9 cellular contexts compared by ENCODE assay signal in genomic region chr9:96856363-96857286, GRCh38. TPM values are rescaled to one million over a fixed set of nuclear protein-coding genes. Genes with fewer than 3 reads are reported as not detected.
A peak's percentile ranks its signal among the peaks of the same experiment; 100 is the strongest.
DNase-seq lines count a peak whose midpoint lies in the region; ATAC-seq, FAIRE-seq and TF ChIP-seq lines count a peak whose summit lies in the region.
"Had no signal": no experiment of that assay in that cellular context is flagged by ENCODE, and none has a peak within 500 bp of the region (broad histone marks: within the 10 kb centered on the region; RNA-seq: fewer than 3 reads in every experiment).

No MANE protein-coding gene starts in this region.

- peak; percentile 55 for FAIRE-seq in RCC 7860 (lab: Jason Lieb, UNC)

- no peak overlapping the region for H3K9ac ChIP-seq in parathyroid adenoma

- POLR2A ChIA-PET in CD4-positive, alpha-beta memory T cell (lab: Charles Lee; ENCODE audit: partially characterized antibody), result interaction anchor here (0.7 to 1.0 kb wide), 2 partner anchors 19 to 23 kb away, joined by 3 to 5 read pairs; no protein-coding TSS in a partner anchor

- no peaks in the 10 kb centered on the region for H3K9me3 Mint-ChIP-seq in CD4-positive, alpha-beta memory T cell

- H3K9me3 ChIP-seq in CD4-positive, alpha-beta memory T cell (ENCODE audit: control insufficient read depth in 1 of 2, low read length in 2 of 2), result no peaks in the 10 kb centered on the region
- no peaks in the 10 kb centered on the region for H3K9me3 ChIP-seq in parathyroid adenoma (ENCODE audit: control insufficient read depth, low read length)
- H3K9me3 ChIP-seq: SJSA1 had no signal

- peak; percentile 64 to 77 (median 67) for DNase-seq in CD4-positive, alpha-beta memory T cell
- DNase-seq in Jurkat, Clone E6-1 (ENCODE audit: low read depth, low spot score), result peak; percentile 63
- DNase-seq in RCC 7860 (ENCODE audit: low spot score) (peak; percentile 66), germinal center (ENCODE audit: low spot score) (peak; percentile 62), ureter (ENCODE audit: low spot score) (peak; percentile 74)
- peak; percentile 41 for DNase-seq in activated effector memory CD4-positive, alpha-beta T cell treated with Interleukin-2 at 50 U/mL for 16 hours

- peak overlapping the region in 2 of 8 donors; percentile 3 to 64 for H3K4me3 Mint-ChIP-seq in CD4-positive, alpha-beta memory T cell

- H3K36me3 Mint-ChIP-seq in CD4-positive, alpha-beta memory T cell, result peaks cover 0 to 11% of the 10 kb centered on the region in 2 donors

- peak; percentile 66 for TF ChIP-seq CTCF in parathyroid adenoma (IDR thresholded peaks at IDR 0.05)

- H3K27me3 ChIP-seq in CD4-positive, alpha-beta memory T cell (ENCODE audit: insufficient read depth, low read length), result no peaks in the 10 kb centered on the region
- H3K27me3 ChIP-seq in parathyroid adenoma (ENCODE audit: control insufficient read depth, insufficient read depth, low read length), result no peaks in the 10 kb centered on the region

- no peaks in the 10 kb centered on the region for H3K36me3 ChIP-seq in CD4-positive, alpha-beta memory T cell (ENCODE audit: insufficient read depth, low read length)
- no peaks in the 10 kb centered on the region for H3K36me3 ChIP-seq in parathyroid adenoma (ENCODE audit: control insufficient read depth, insufficient read depth, low read length)
- H3K36me3 ChIP-seq: SJSA1 had no signal

- peak overlapping the region in 2 of 7 donors; percentile 30 to 33 for H3K27ac Mint-ChIP-seq in CD4-positive, alpha-beta memory T cell

- peaks cover 3% of the 10 kb centered on the region in 2 donors for H3K27me3 Mint-ChIP-seq in CD4-positive, alpha-beta memory T cell

- H3K79me2 ChIP-seq in parathyroid adenoma, result peaks cover 3% of the 10 kb centered on the region

- peak; percentile 57 for ATAC-seq in GM19395 (IDR thresholded peaks at IDR 0.05; ENCODE audit: unreplicated experiment)

- H3K4me1 ChIP-seq in CD4-positive, alpha-beta memory T cell (ENCODE audit: insufficient read depth, low read length), result peaks cover 26% of the 10 kb centered on the region
- no peaks in the 10 kb centered on the region for H3K4me1 ChIP-seq in parathyroid adenoma

- no peak overlapping the region for H3K27ac ChIP-seq in CD4-positive, alpha-beta memory T cell (ENCODE audit: low read depth, low read length)
- no peak overlapping the region for H3K27ac ChIP-seq in parathyroid adenoma
- H3K27ac ChIP-seq: SJSA1 had no signal

- H2AFZ ChIP-seq in parathyroid adenoma, result no peak overlapping the region

- intact Hi-C loops in CD4-positive, alpha-beta memory T cell (cut with micrococcal nuclease), result loop anchor here (1.0 to 10.0 kb wide), 4 partner anchors 18 to 759 kb away; partner anchors contain the start of genes CTSV and ZNF367

- CTCF ChIA-PET in CD4-positive, alpha-beta memory T cell (lab: Charles Lee; ENCODE audit: partially characterized antibody), result interaction anchor here (0.6 to 5.5 kb wide), 36 partner anchors 9 to 804 kb away, joined by 3 to 118 read pairs (median 6); partner anchors contain the start of genes NCBP1, TSTD2 and ZNF510

- no peak overlapping the region for H3K4me2 ChIP-seq in parathyroid adenoma (ENCODE audit: low read length)

- H3K4me1 Mint-ChIP-seq in CD4-positive, alpha-beta memory T cell, result peaks cover 22 to 37% (median 25%) of the 10 kb centered on the region in 4 donors

- no peak overlapping the region for H3K4me3 ChIP-seq in CD4-positive, alpha-beta memory T cell (ENCODE audit: low read length in 2 of 2)
- H3K4me3 ChIP-seq in Jurkat, Clone E6-1 (ENCODE audit: low read length), result no peak overlapping the region
- H3K4me3 ChIP-seq in parathyroid adenoma (ENCODE audit: low read depth, low read length), result no peak overlapping the region
- H3K4me3 ChIP-seq: SJSA1 had no signal

RNA-seq across cellular contexts. Expression of gene ZNF782, which starts 2.3 kb away (rescaled TPM):
- total RNA-seq in CD4-positive, alpha-beta memory T cell, result 10 to 100 TPM; 14.2 to 14.7 TPM
- 1 to 10 TPM; 1.2 to 2.4 TPM for polyA plus RNA-seq in CD4-positive, alpha-beta memory T cell
- 5.8 TPM for polyA plus RNA-seq in Jurkat, Clone E6-1 (2012; ENCODE audit: insufficient read depth, insufficient read length)
- 10.6 TPM for total RNA-seq in ureter
